ENCODE assay signal across 8 cellular contexts in the genomic region with DNA sequence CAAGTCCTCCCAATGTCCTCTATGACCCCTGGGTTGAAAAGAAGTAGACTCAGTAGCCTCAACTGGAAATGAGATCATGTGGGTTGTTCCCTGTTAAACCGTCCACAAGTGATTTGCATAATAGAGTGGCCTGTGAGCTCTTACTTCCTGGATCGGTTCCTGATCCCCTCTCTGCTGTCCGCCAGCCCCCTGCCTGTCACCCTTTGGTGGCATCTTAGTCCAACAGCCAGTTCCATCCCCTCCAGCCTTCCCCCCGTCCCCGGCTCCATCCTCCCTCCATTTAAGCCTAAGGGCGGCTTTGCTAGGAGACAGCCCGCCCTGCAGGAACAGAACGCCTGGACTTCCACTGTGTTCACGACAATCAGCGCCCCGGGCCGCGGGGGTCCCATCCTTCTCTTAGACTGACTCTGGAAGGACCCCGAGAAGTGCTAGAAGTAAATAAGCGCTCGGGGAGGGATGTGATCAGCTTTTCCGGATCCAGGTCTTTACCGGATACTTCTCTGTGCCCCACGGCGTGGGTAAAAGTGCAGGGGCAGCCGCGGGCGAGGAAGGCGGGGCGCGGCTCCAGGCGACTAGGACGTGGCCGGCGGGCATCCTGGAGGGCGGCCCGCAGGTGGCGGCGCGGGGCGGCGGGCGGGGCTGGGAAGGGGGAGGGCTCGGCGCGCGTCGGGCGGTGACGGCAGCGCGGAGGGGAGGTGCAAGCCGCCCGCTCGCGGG. TPM values are rescaled to one million over a fixed set of nuclear protein-coding genes. Genes with fewer than 3 reads are reported as not detected.
DNase-seq lines count a peak whose midpoint lies in the region; ATAC-seq lines count a peak whose summit lies in the region.

No MANE protein-coding gene starts in this region.

- peak; percentile 25 for DNase-seq in NCI-H774 (lab: John Stamatoyannopoulos, UW)
- peak; percentile 45 to 49 for DNase-seq in activated CD8-positive, alpha-beta memory T cell treated with anti-CD3 and anti-CD28 coated beads for 4 hours (ENCODE audit: low read depth in 2 of 2)
- DNase-seq in stimulated activated CD8-positive, alpha-beta memory T cell treated with anti-CD3 and anti-CD28 coated beads, Interleukin-15, amount 100 ng/mL, for 24 hours (ENCODE audit: low read depth): peak; percentile 40

- no peaks in the 10 kb centered on the region for H3K27me3 ChIP-seq in ACC112 (ENCODE audit: insufficient read depth, low read length)
- H3K27me3 ChIP-seq in endocrine pancreas (ENCODE audit: control insufficient read depth, insufficient read depth, low read length): no peaks in the 10 kb centered on the region

- H3K9ac ChIP-seq in endocrine pancreas (ENCODE audit: control insufficient read depth, insufficient read depth, low read length): peak overlapping the region; percentile 62

- H3K4me1 ChIP-seq in ACC112 (ENCODE audit: control insufficient read depth, insufficient read depth, low read length, unreplicated experiment) (peaks cover 13% of the 10 kb centered on the region), endocrine pancreas (ENCODE audit: control insufficient read depth, insufficient read depth, low read length) (no peaks in the 10 kb centered on the region), mesodermal cell (ENCODE audit: control insufficient read depth, insufficient read depth, low read length, poor library complexity, severe bottlenecking) (peaks cover 3% of the 10 kb centered on the region)

- H3K36me3 ChIP-seq in ACC112 (ENCODE audit: insufficient read depth, low read length) (no peaks in the 10 kb centered on the region), endocrine pancreas (ENCODE audit: control insufficient read depth, insufficient read depth, low read length) (no peaks in the 10 kb centered on the region), mesodermal cell (ENCODE audit: control insufficient read depth, insufficient read depth, low read length) (no peaks in the 10 kb centered on the region)

- 3% methylated on average over 30 to 39 of the region's 51 CpGs for WGBS in mesodermal cell (ENCODE audit: insufficient coverage in 2 of 2), 2 experiments

- peak overlapping the region; percentile 87 for H3K4me3 ChIP-seq in ACC112 (ENCODE audit: low read depth, low read length)
- H3K4me3 ChIP-seq in endocrine pancreas (ENCODE audit: control insufficient read depth, insufficient read depth, low read length): no peak overlapping the region
- peak overlapping the region; percentile 55 for H3K4me3 ChIP-seq in mesodermal cell (ENCODE audit: extremely low read depth, insufficient read depth, low read length, poor library complexity, severe bottlenecking)

- H2AFZ ChIP-seq in ACC112 (ENCODE audit: low read length, unreplicated experiment): peak overlapping the region; percentile 91

- H3K79me2 ChIP-seq in ACC112 (ENCODE audit: control insufficient read depth, insufficient read depth, low read length, unreplicated experiment): peaks cover 40% of the 10 kb centered on the region

- H3K9me3 ChIP-seq in endocrine pancreas (ENCODE audit: control insufficient read depth, low read length) (no peaks in the 10 kb centered on the region), mesodermal cell (ENCODE audit: control insufficient read depth, low read length) (no peaks in the 10 kb centered on the region)

- H3K27ac ChIP-seq in ACC112 (ENCODE audit: low read depth, low read length): no peak overlapping the region
- peak overlapping the region; percentile 71 for H3K27ac ChIP-seq in mesodermal cell (ENCODE audit: low read depth, low read length, severe bottlenecking)

- ATAC-seq in GM18511 (IDR thresholded peaks at IDR 0.05; ENCODE audit: unreplicated experiment) (peak; percentile 82), HG02970 (IDR thresholded peaks at IDR 0.05; ENCODE audit: low FRiP score, unreplicated experiment) (peak; percentile 76)

RNA-seq across cellular contexts. Expression of a gene that starts 51.2 kb away (rescaled TPM):
- polyA plus RNA-seq in mesodermal cell (2013, experiment 1 of 2): 2.6 TPM
- 2.6 TPM for polyA plus RNA-seq in mesodermal cell (2013, experiment 2 of 2)
